Comparison of ENCODE assay signal across 33 cellular contexts in the genomic region with DNA sequence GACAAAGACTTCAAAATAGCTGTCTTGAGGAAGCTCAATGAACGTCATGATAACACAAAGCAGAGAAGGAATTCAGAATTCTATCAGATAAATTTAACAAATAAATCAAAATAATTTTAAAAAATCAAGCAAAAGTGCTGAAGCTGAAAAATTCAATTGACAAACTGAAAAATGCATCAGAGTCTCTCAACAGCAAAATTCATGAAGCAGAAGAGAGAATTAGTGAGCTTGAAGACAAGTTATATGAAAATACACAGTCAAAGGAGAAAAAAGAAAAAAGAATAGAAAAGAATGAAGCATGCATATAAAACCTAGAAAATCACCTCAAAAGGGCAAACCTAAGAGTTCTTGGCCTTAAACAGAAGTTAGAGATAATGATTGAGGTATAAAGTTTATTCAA.
"Had no signal": no experiment of that assay in that cellular context is flagged by ENCODE, and none has a peak within 500 bp of the region (broad histone marks: within the 10 kb centered on the region; RNA-seq: fewer than 3 reads in every experiment).

No MANE protein-coding gene starts in this region.

- H3K36me3 ChIP-seq: brain microvascular endothelial cell, esophagus muscularis mucosa, gastroesophageal sphincter, heart right ventricle had no signal

- ATAC-seq: activated CD4-positive, alpha-beta T cell treated with anti-CD3 and anti-CD28 coated beads for 36 hours; activated CD8-positive, alpha-beta memory T cell treated with anti-CD3 and anti-CD28 coated beads, Interleukin-2, amount 10 ng/mL, durations not matched to agents 7 days and 5 days; activated CD8-positive, alpha-beta T cell treated with anti-CD3 and anti-CD28 coated beads, Interleukin-2, amount 10 ng/mL, durations not matched to agents 7 days and 5 days; activated naive CD4-positive, alpha-beta T cell treated with anti-CD3 and anti-CD28 coated beads, Interleukin-2, amount 50 U/mL, for 72 hours; activated T-cell treated with anti-CD3 and anti-CD28 coated beads, Interleukin-2, amount 50 U/mL, for 72 hours; effector memory CD8-positive, alpha-beta T cell; gastroesophageal sphincter; heart right ventricle; T-helper 17 cell had no signal

- DNase-seq: activated CD4-positive, alpha-beta memory T cell treated with anti-CD3 and anti-CD28 coated beads for 36 hours; activated CD4-positive, alpha-beta T cell treated with anti-CD3 and anti-CD28 coated beads for 36 hours; activated CD4-positive, alpha-beta T cell treated with anti-CD3 and anti-CD28 coated beads, Interleukin-2, amount 10 ng/mL, durations not matched to agents 24 days and 14 days; activated CD4-positive, CD25-positive, alpha-beta regulatory T cell; activated CD4-positive, CD25-positive, alpha-beta regulatory T cell treated with anti-CD3 and anti-CD28 coated beads, Interleukin-2, amount 50 U/mL, for 72 hours; activated CD8-positive, alpha-beta memory T cell treated with anti-CD3 and anti-CD28 coated beads, Interleukin-2, amount 10 ng/mL, durations not matched to agents 7 days and 5 days; activated CD8-positive, alpha-beta memory T cell treated with anti-CD3 and anti-CD28 coated beads, Interleukin-2, amount 50 U/mL, for 48 hours; activated CD8-positive, alpha-beta T cell treated with anti-CD3 and anti-CD28 coated beads, Interleukin-2, amount 10 ng/mL, durations not matched to agents 7 days and 5 days; activated gamma-delta T cell; activated naive CD4-positive, alpha-beta T cell; activated naive CD4-positive, alpha-beta T cell treated with anti-CD3 and anti-CD28 coated beads, Interleukin-2, amount 10 ng/mL, durations not matched to agents 7 days and 5 days; activated naive CD8-positive, alpha-beta T cell treated with anti-CD3 and anti-CD28 coated beads, Interleukin-2, amount 10 ng/mL, durations not matched to agents 7 days and 5 days; activated T-cell treated with anti-CD3 and anti-CD28 coated beads for 4 hours; activated T-cell treated with anti-CD3 and anti-CD28 coated beads, Interleukin-2, amount 50 U/mL, for 24 hours; activated T-cell treated with anti-CD3 and anti-CD28 coated beads, Interleukin-2, amount 50 U/mL, for 72 hours; amniotic stem cell; anterior cingulate cortex; brain microvascular endothelial cell; cortex of kidney; dermis blood vessel endothelial cell; effector CD4-positive, alpha-beta T cell; effector memory CD8-positive, alpha-beta T cell; foreskin melanocyte; heart right ventricle; T-helper 17 cell; T1000 had no signal

- H2AFZ ChIP-seq: hepatocyte had no signal

- H3K4me1 ChIP-seq: esophagus muscularis mucosa, gastroesophageal sphincter, heart right ventricle had no signal

- FAIRE-seq: astrocyte, bronchial epithelial cell, colon had no signal

- H3K27ac ChIP-seq: brain microvascular endothelial cell, esophagus muscularis mucosa, gastroesophageal sphincter, heart right ventricle, hepatocyte had no signal

- H3K27me3 ChIP-seq: brain microvascular endothelial cell, esophagus muscularis mucosa, gastroesophageal sphincter, hepatocyte had no signal

- H3K79me2 ChIP-seq: hepatocyte had no signal

- H3K4me3 ChIP-seq: esophagus muscularis mucosa, gastroesophageal sphincter, heart right ventricle, hepatocyte had no signal

- H3K4me2 ChIP-seq: hepatocyte had no signal
